27 cellular contexts compared by ENCODE assay signal in the genomic region with DNA sequence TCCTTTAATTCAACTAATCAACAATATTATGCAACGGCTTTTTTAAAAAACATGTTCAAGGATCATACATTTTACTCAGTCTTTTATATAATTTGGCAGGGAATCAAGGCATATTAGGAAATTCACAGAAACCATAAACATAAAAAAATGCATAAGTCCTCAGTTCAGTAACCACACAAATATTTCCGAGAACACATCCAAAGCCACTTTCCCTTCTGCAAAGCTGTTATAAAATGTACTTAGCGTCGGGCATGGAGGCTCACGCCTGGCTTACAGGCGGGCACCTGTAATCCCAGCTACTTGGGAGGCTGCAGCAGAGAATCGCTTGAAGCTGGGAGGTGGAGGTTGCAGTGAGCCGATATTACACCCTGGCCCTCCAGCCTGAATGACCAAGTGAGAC. TPM values are rescaled to one million over a fixed set of nuclear protein-coding genes. Genes with fewer than 3 reads are reported as not detected.
DNase-seq lines count a peak whose midpoint lies in the region; ATAC-seq and TF ChIP-seq lines count a peak whose summit lies in the region.
"Had no signal": no experiment of that assay in that cellular context is flagged by ENCODE, and none has a peak within 500 bp of the region (broad histone marks: within the 10 kb centered on the region; RNA-seq: fewer than 3 reads in every experiment).

No MANE protein-coding gene starts in this region.

- H2AFZ ChIP-seq in osteoblast (ENCODE audit: low read length) (no peak overlapping the region), smooth muscle cell (ENCODE audit: low read depth) (no peak overlapping the region)

- no peaks in the 10 kb centered on the region for H3F3A ChIP-seq in smooth muscle cell (ENCODE audit: low read depth)

- 94% methylated on average over 8 of the region's 8 CpGs for WGBS in smooth muscle cell (ENCODE audit: low lambda C conversion rate)

- TF ChIP-seq CTCF in RWPE2 (IDR thresholded peaks at IDR 0.05; ENCODE audit: poor library complexity, severe bottlenecking) (no peak), epithelial cell of esophagus (IDR thresholded peaks at IDR 0.05; ENCODE audit: insufficient read depth, low read depth, low read length, missing control alignments) (no peak), osteoblast (IDR thresholded peaks at IDR 0.05; ENCODE audit: extremely low read depth, low read depth, low read length) (no peak), smooth muscle cell (IDR thresholded peaks at IDR 0.05; ENCODE audit: borderline replicate concordance, insufficient read depth, poor library complexity, severe bottlenecking) (no peak)

- H3K36me3 ChIP-seq in RWPE2 (ENCODE audit: low read depth) (no peaks in the 10 kb centered on the region), osteoblast (ENCODE audit: insufficient read depth, low read length) (no peaks in the 10 kb centered on the region), smooth muscle cell (ENCODE audit: low read depth) (no peaks in the 10 kb centered on the region)
- H3K36me3 ChIP-seq: tibial artery had no signal

- H3K27me3 ChIP-seq in RWPE2 (ENCODE audit: insufficient read depth, poor library complexity, severe bottlenecking) (no peaks in the 10 kb centered on the region), osteoblast (ENCODE audit: insufficient read depth, low read length) (peaks cover 13% of the 10 kb centered on the region), smooth muscle cell (ENCODE audit: low read depth) (no peaks in the 10 kb centered on the region)

- no peak overlapping the region for H3K9ac ChIP-seq in smooth muscle cell (ENCODE audit: low read depth)
- H3K9ac ChIP-seq: SK-N-SH had no signal

- H4K20me1 ChIP-seq in osteoblast (ENCODE audit: insufficient read depth, low read length) (peaks cover 5% of the 10 kb centered on the region), smooth muscle cell (ENCODE audit: low read depth) (peaks cover 5% of the 10 kb centered on the region)

- H3K27ac ChIP-seq in RWPE2 (ENCODE audit: poor library complexity, severe bottlenecking) (no peak overlapping the region), osteoblast (ENCODE audit: low read depth, low read length) (no peak overlapping the region), smooth muscle cell (ENCODE audit: low read depth) (no peak overlapping the region)
- H3K27ac ChIP-seq: tibial artery had no signal

- H3K9me3 ChIP-seq in RWPE2 (ENCODE audit: severe bottlenecking) (no peaks in the 10 kb centered on the region), osteoblast (ENCODE audit: low read depth, low read length) (no peaks in the 10 kb centered on the region), smooth muscle cell (replicated peaks; ENCODE audit: low read depth) (no peaks in the 10 kb centered on the region)
- H3K9me3 ChIP-seq: SK-N-SH, tibial artery had no signal

- H3K4me3 ChIP-seq in RWPE2 (ENCODE audit: severe bottlenecking) (no peak overlapping the region), epithelial cell of esophagus (ENCODE audit: low read length) (no peak overlapping the region), osteoblast (ENCODE audit: insufficient read depth, low read length) (no peak overlapping the region), smooth muscle cell (no peak overlapping the region)
- H3K4me3 ChIP-seq: GM12878, tibial artery had no signal

- H3K79me2 ChIP-seq in osteoblast (ENCODE audit: insufficient read depth, low read length) (no peaks in the 10 kb centered on the region), smooth muscle cell (ENCODE audit: low read depth) (no peaks in the 10 kb centered on the region)

- H3K4me2 ChIP-seq in osteoblast (ENCODE audit: insufficient read depth, low read length), result peak overlapping the region; percentile 69
- no peak overlapping the region for H3K4me2 ChIP-seq in smooth muscle cell
- H3K4me2 ChIP-seq: SK-N-SH had no signal

- peaks cover 13% of the 10 kb centered on the region for H3K4me1 ChIP-seq in RWPE2 (ENCODE audit: insufficient read depth, poor library complexity, severe bottlenecking)
- H3K4me1 ChIP-seq in osteoblast (ENCODE audit: insufficient read depth, low read length), result peaks cover under 1% of the 10 kb centered on the region
- no peaks in the 10 kb centered on the region for H3K4me1 ChIP-seq in smooth muscle cell (ENCODE audit: low read depth)
- H3K4me1 ChIP-seq: tibial artery had no signal

- peak; percentile 30; the same call in 2 of the 3 replicates for ATAC-seq in RWPE2 (ENCODE audit: low read depth)
- ATAC-seq: activated CD4-positive, alpha-beta T cell treated with anti-CD3 and anti-CD28 coated beads for 36 hours; GM12878; HCT116; naive thymus-derived CD4-positive, alpha-beta T cell; stimulated activated naive CD8-positive, alpha-beta T cell treated with anti-CD3 and anti-CD28 coated beads, Interleukin-15, amount 100 ng/mL, for 72 hours had no signal

- DNase-seq in EH (ENCODE audit: low read depth), result peak; percentile 34
- DNase-seq in RWPE2 (ENCODE audit: low spot score), result no peak
- peak; percentile 39 for DNase-seq in epithelial cell of esophagus (ENCODE audit: low read depth)
- peak; percentile 83 for DNase-seq in osteoblast (ENCODE audit: insufficient read length, low spot score, missing footprints)
- DNase-seq in smooth muscle cell (lab: John Stamatoyannopoulos, UW; ENCODE audit: unreplicated experiment), result no peak
- no peak for DNase-seq in DMS 273 treated with DMSO at 0.1 percent for 48 hours (lab: John Stamatoyannopoulos, UW)
- no peak for DNase-seq in NCI-H1105 (lab: John Stamatoyannopoulos, UW)
- DNase-seq: activated CD4-positive, alpha-beta T cell treated with anti-CD3 and anti-CD28 coated beads for 36 hours; activated effector memory CD4-positive, alpha-beta T cell treated with Interleukin-2 at 50 U/mL for 16 hours; activated T-cell treated with anti-CD3 and anti-CD28 coated beads for 4 hours; cerebellar nuclear complex; DMS79 treated with DMSO at 0.1 percent for 48 hours; erythroblast; hippocampal formation; midbrain; naive thymus-derived CD4-positive, alpha-beta T cell; NCI-H2029; NCI-H226; SK-N-SH; small intestine; stimulated activated CD4-positive, alpha-beta T cell treated with anti-CD3 and anti-CD28 coated beads, Interleukin-1b, Interleukin-23, amount 100 ng/mL, for 48 hours; stimulated activated CD8-positive, alpha-beta memory T cell treated with anti-CD3 and anti-CD28 coated beads, Interleukin-4, amount 100 ng/mL, for 48 hours; stimulated activated naive CD8-positive, alpha-beta T cell treated with anti-CD3 and anti-CD28 coated beads, Interleukin-15, amount 100 ng/mL, for 72 hours; T-helper 2 cell; tibial artery had no signal

RNA-seq across cellular contexts. Expression of a gene that starts 9.7 kb away (rescaled TPM):
- total RNA-seq in osteoblast (39.8 and 45.7 TPM in 2 replicates), smooth muscle cell (38.6 and 43.4 TPM in 2 replicates)
- 31.3 and 37.3 TPM in 2 replicates for polyA plus RNA-seq in smooth muscle cell

RNA-seq across cellular contexts. Expression of a gene that starts 44.6 kb away (rescaled TPM):
- total RNA-seq in osteoblast (113 and 126 TPM in 2 replicates), smooth muscle cell (157 and 165 TPM in 2 replicates)
- 104 and 138 TPM in 2 replicates for polyA plus RNA-seq in smooth muscle cell

Comparison
In these comparisons a context has a peak if more than half of its experiments do, and no peak if none do; other contexts are left out.
1. DNase-seq: peak in EH (single experiment), epithelial cell of esophagus (single experiment) and osteoblast (single experiment); none in RWPE2 (single experiment), smooth muscle cell (single experiment), DMS 273 treated with DMSO at 0.1 percent for 48 hours (single experiment) and NCI-H1105 (single experiment).